ENCODE assay signal across 9 cellular contexts in genomic region chr12:48903363-48903981, GRCh38. TPM values are rescaled to one million over a fixed set of nuclear protein-coding genes. Genes with fewer than 3 reads are reported as not detected.
A peak's percentile ranks its signal among the peaks of the same experiment; 100 is the strongest.
DNase-seq lines count a peak whose midpoint lies in the region; ATAC-seq and TF ChIP-seq lines count a peak whose summit lies in the region.
"Had no signal": no experiment of that assay in that cellular context is flagged by ENCODE, and none has a peak within 500 bp of the region (broad histone marks: within the 10 kb centered on the region; RNA-seq: fewer than 3 reads in every experiment).

No MANE protein-coding gene starts in this region.

- TF ChIP-seq CTCF in choroid plexus epithelial cell (conservative IDR thresholded peaks at IDR 0.05; ENCODE audit: low read depth, low read length) (no peak), nephron progenitor cell (IDR thresholded peaks at IDR 0.05) (no peak)

- H3K27ac Mint-ChIP-seq in CD8-positive, alpha-beta memory T cell, result peak overlapping the region in 1 of 8 donors; percentile 47
- H3K27ac Mint-ChIP-seq in nephron progenitor cell, result no peak overlapping the region

- DNase-seq in CD8-positive, alpha-beta memory T cell, result no peak
- DNase-seq in choroid plexus epithelial cell (ENCODE audit: low read depth) (peak; percentile 62), nephron progenitor cell (no peak), NCI-H2196 treated with DMSO at 0.1 percent for 48 hours (lab: John Stamatoyannopoulos, UW; ENCODE audit: unreplicated experiment) (no peak), NCI-H2171 treated with DMSO at 0.1 percent for 48 hours (lab: John Stamatoyannopoulos, UW) (no peak), NCI-H446 treated with DMSO at 0.1 percent for 48 hours (lab: John Stamatoyannopoulos, UW) (no peak)

- peak; percentile 13 for ATAC-seq in HG03159 (IDR thresholded peaks at IDR 0.05; ENCODE audit: unreplicated experiment)
- ATAC-seq in GM19328 (IDR thresholded peaks at IDR 0.05; ENCODE audit: unreplicated experiment), result no peak

- CTCF ChIA-PET in CD8-positive, alpha-beta memory T cell (lab: Charles Lee), result interaction anchor here (0.6 to 6.0 kb wide), 20 partner anchors 8 to 94 kb away, joined by 3 to 68 read pairs (median 4); partner anchors contain the start of genes FKBP11, RND1 and WNT1

- H3K9me3 Mint-ChIP-seq in CD8-positive, alpha-beta memory T cell, result no peaks in the 10 kb centered on the region
- no peaks in the 10 kb centered on the region for H3K9me3 Mint-ChIP-seq in nephron progenitor cell

- no peaks in the 10 kb centered on the region for H3K36me3 Mint-ChIP-seq in CD8-positive, alpha-beta memory T cell
- H3K36me3 Mint-ChIP-seq in nephron progenitor cell (ENCODE audit: low read depth), result no peaks in the 10 kb centered on the region

- H3K4me3 ChIP-seq in CD8-positive, alpha-beta memory T cell (ENCODE audit: low read length), result no peak overlapping the region
- H3K4me3 ChIP-seq in choroid plexus epithelial cell (ENCODE audit: low read depth, low read length), result no peak overlapping the region

- peaks cover 3 to 14% (median 4%) of the 10 kb centered on the region in 3 donors for H3K4me1 Mint-ChIP-seq in CD8-positive, alpha-beta memory T cell
- H3K4me1 Mint-ChIP-seq in nephron progenitor cell, result peaks cover 9% of the 10 kb centered on the region

- no peak overlapping the region for H3K27ac ChIP-seq in CD8-positive, alpha-beta memory T cell (ENCODE audit: low read depth, low read length)
- H3K27ac ChIP-seq: SJSA1 had no signal

- POLR2A ChIA-PET in CD8-positive, alpha-beta memory T cell (lab: Charles Lee), result interaction anchor here (0.9 to 1.2 kb wide), 3 partner anchors 17 to 77 kb away, joined by 3 to 4 read pairs (median 3); partner anchors contain the start of gene DDX23

- no peaks in the 10 kb centered on the region for H3K36me3 ChIP-seq in CD8-positive, alpha-beta memory T cell (ENCODE audit: insufficient read depth, low read length)
- H3K36me3 ChIP-seq: SJSA1 had no signal

- no peaks in the 10 kb centered on the region for H3K9me3 ChIP-seq in CD8-positive, alpha-beta memory T cell (ENCODE audit: low read length)
- H3K9me3 ChIP-seq: SJSA1 had no signal

- peaks cover 6% of the 10 kb centered on the region for H3K4me1 ChIP-seq in CD8-positive, alpha-beta memory T cell (ENCODE audit: insufficient read depth, low read length)

- no peaks in the 10 kb centered on the region for H3K27me3 ChIP-seq in CD8-positive, alpha-beta memory T cell (ENCODE audit: insufficient read depth, low read length, poor library complexity, severe bottlenecking)
- H3K27me3 ChIP-seq: SJSA1 had no signal

- H3K4me3 Mint-ChIP-seq in CD8-positive, alpha-beta memory T cell, result peak overlapping the region in 4 of 7 donors; percentile 24 to 48 (median 30)
- H3K4me3 Mint-ChIP-seq in nephron progenitor cell, result peak overlapping the region; percentile 71

- H3K27me3 Mint-ChIP-seq in CD8-positive, alpha-beta memory T cell, result peaks cover 0 to 3% of the 10 kb centered on the region in 2 donors
- H3K27me3 Mint-ChIP-seq in nephron progenitor cell (ENCODE audit: low read depth, poor library complexity), result peaks cover 63% of the 10 kb centered on the region

RNA-seq across cellular contexts. Expression of gene FKBP11, which starts 21.8 kb away (rescaled TPM):
- 100 to 1,000 TPM in 1 of 2 experiments, 10 to 100 TPM in 1; 98.3 to 103 TPM for total RNA-seq in CD8-positive, alpha-beta memory T cell
- polyA plus RNA-seq in CD8-positive, alpha-beta memory T cell, result 238 TPM

RNA-seq across cellular contexts. Expression of gene RND1, which starts 37.8 kb away (rescaled TPM):
- 1 to 10 TPM; 2.0 to 2.6 TPM for total RNA-seq in CD8-positive, alpha-beta memory T cell
- polyA plus RNA-seq in CD8-positive, alpha-beta memory T cell, result 0.90 TPM
- total RNA-seq: SJSA1 had no signal

RNA-seq across cellular contexts. Expression of gene DDX23, which starts 51.5 kb away (rescaled TPM):
- 100 to 1,000 TPM; 147 to 148 TPM for total RNA-seq in CD8-positive, alpha-beta memory T cell
- polyA plus RNA-seq in CD8-positive, alpha-beta memory T cell, result 51.0 TPM

RNA-seq across cellular contexts. Expression of gene ARF3, which starts 53.8 kb away (rescaled TPM):
- total RNA-seq in CD8-positive, alpha-beta memory T cell, result 10 to 100 TPM; 91.5 to 91.8 TPM
- 24.5 TPM for polyA plus RNA-seq in CD8-positive, alpha-beta memory T cell
